In genomic region chr11:75531325-75531724, GRCh38 we compare ENCODE assay signal across 24 cellular contexts. TPM values are rescaled to one million over a fixed set of nuclear protein-coding genes. Genes with fewer than 3 reads are reported as not detected.
DNase-seq lines count a peak whose midpoint lies in the region; ATAC-seq and TF ChIP-seq lines count a peak whose summit lies in the region.
"Had no signal": no experiment of that assay in that cellular context is flagged by ENCODE, and none has a peak within 500 bp of the region (broad histone marks: within the 10 kb centered on the region; RNA-seq: fewer than 3 reads in every experiment).

No MANE protein-coding gene starts in this region.

- TF ChIP-seq RAD21 in HCT116 (IDR thresholded peaks at IDR 0.05; ENCODE audit: low read depth) = no peak

- H3K4me1 ChIP-seq in HCT116 (ENCODE audit: control insufficient read depth in 1 of 2, insufficient read depth in 2 of 2, low read length in 2 of 2) (peaks cover 24 to 44% of the 10 kb centered on the region in 2 experiments), gastroesophageal sphincter (peaks cover 0 to 5% (median 5%) of the 10 kb centered on the region in 3 donors), BE2C (peaks cover 3% of the 10 kb centered on the region; the same call in 1 of the 2 replicates)

- TF ChIP-seq POLR2A in HCT116 (IDR thresholded peaks at IDR 0.05; ENCODE audit: borderline replicate concordance, extremely low read depth, insufficient read depth, insufficient read length) (no peak), gastroesophageal sphincter (IDR thresholded peaks at IDR 0.05) (no peak)

- no peaks in the 10 kb centered on the region for H3K27me3 ChIP-seq in HCT116 (ENCODE audit: insufficient read depth, low read length)
- no peaks in the 10 kb centered on the region for H3K27me3 ChIP-seq in gastroesophageal sphincter
- H3K27me3 ChIP-seq in BE2C = no peaks in the 10 kb centered on the region

- no peaks in the 10 kb centered on the region for H3K9me3 Mint-ChIP-seq in activated naive CD4-positive, alpha-beta T cell treated with anti-CD3 and anti-CD28 coated beads, Interleukin-2, amount 10 ng/mL, durations not matched to agents 7 days and 5 days
- no peaks in the 10 kb centered on the region for H3K9me3 Mint-ChIP-seq in activated naive CD4-positive, alpha-beta T cell treated with anti-CD3 and anti-CD28 coated beads for 36 hours
- H3K9me3 Mint-ChIP-seq: CD8-positive, alpha-beta memory T cell had no signal

- peak overlapping the region; percentile 71; the same call in 1 of the 2 replicates for H3K4me2 ChIP-seq in HCT116 (ENCODE audit: low read length)
- H3K4me2 ChIP-seq: KMS-11, SK-N-SH had no signal

- H3K27ac Mint-ChIP-seq in activated naive CD4-positive, alpha-beta T cell treated with anti-CD3 and anti-CD28 coated beads, Interleukin-2, amount 10 ng/mL, durations not matched to agents 7 days and 5 days = peak overlapping the region; percentile 74
- no peak overlapping the region for H3K27ac Mint-ChIP-seq in activated naive CD4-positive, alpha-beta T cell treated with anti-CD3 and anti-CD28 coated beads for 36 hours

- H3K9me3 ChIP-seq in HCT116 (ENCODE audit: control insufficient read depth in 1 of 2, insufficient read depth in 1 of 2, low read depth in 1 of 2, low read length in 2 of 2) (no peaks in the 10 kb centered on the region), gastroesophageal sphincter (no peaks in the 10 kb centered on the region), BE2C (no peaks in the 10 kb centered on the region)
- H3K9me3 ChIP-seq: HAP-1, SK-N-SH had no signal

- POLR2A ChIA-PET in HCT116 (lab: Charles Lee) = interaction anchor here (0.6 to 2.0 kb wide), 2 partner anchors 143 to 1988 kb away, joined by 4 to 5 read pairs; no protein-coding TSS in a partner anchor

- H3K27me3 Mint-ChIP-seq in activated naive CD4-positive, alpha-beta T cell treated with anti-CD3 and anti-CD28 coated beads, Interleukin-2, amount 10 ng/mL, durations not matched to agents 7 days and 5 days = peaks cover 30% of the 10 kb centered on the region
- no peaks in the 10 kb centered on the region for H3K27me3 Mint-ChIP-seq in activated naive CD4-positive, alpha-beta T cell treated with anti-CD3 and anti-CD28 coated beads for 36 hours (ENCODE audit: low read depth)

- H3K9ac ChIP-seq in HCT116 (ENCODE audit: low read length) = no peak overlapping the region
- H3K9ac ChIP-seq: KMS-11, SK-N-SH had no signal

- no TSS peak for BruUV-seq in HCT116 (replicated peaks; lab: Mats Ljungman, UMichigan)

- 88% methylated on average over 2 of the region's 4 CpGs; no CpG with 5 or more reads in 1 of the 2 donors for WGBS in gastroesophageal sphincter (ENCODE audit: low coverage in 1 of 2), 2 donors

- H3K79me2 ChIP-seq in HCT116 (ENCODE audit: insufficient read depth, low read length) = no peaks in the 10 kb centered on the region

- CTCF ChIA-PET in activated naive CD4-positive, alpha-beta T cell treated with anti-CD3 and anti-CD28 coated beads, Interleukin-2, amount 10 ng/mL, durations not matched to agents 7 days and 5 days (lab: Charles Lee) = interaction anchor here (1.1 to 8.6 kb wide), 18 partner anchors 23 to 252 kb away, joined by 3 to 174 read pairs (median 5); no protein-coding TSS in a partner anchor
- CTCF ChIA-PET in activated naive CD4-positive, alpha-beta T cell treated with anti-CD3 and anti-CD28 coated beads for 36 hours (lab: Charles Lee) = interaction anchor here (0.6 to 8.5 kb wide), 17 partner anchors 9 to 255 kb away, joined by 3 to 153 read pairs (median 5); no protein-coding TSS in a partner anchor
- CTCF ChIA-PET in HCT116 (lab: Charles Lee) = interaction anchor here (0.7 to 4.5 kb wide), 12 partner anchors 9 to 386 kb away, joined by 3 to 36 read pairs (median 3); no protein-coding TSS in a partner anchor

- intact Hi-C loops in activated naive CD4-positive, alpha-beta T cell treated with anti-CD3 and anti-CD28 coated beads for 36 hours (cut with micrococcal nuclease) = no loop called here
- intact Hi-C loops in HCT116 (cut with micrococcal nuclease) (loop anchor here (5.0 kb wide), 1 partner anchor 249 kb away; no protein-coding TSS in a partner anchor), sciatic nerve (cut with DNase I) (loop anchor here (2.0 to 5.0 kb wide), 2 partner anchors 85 to 139 kb away; no protein-coding TSS in a partner anchor)

- H3K36me3 Mint-ChIP-seq in activated naive CD4-positive, alpha-beta T cell treated with anti-CD3 and anti-CD28 coated beads, Interleukin-2, amount 10 ng/mL, durations not matched to agents 7 days and 5 days = no peaks in the 10 kb centered on the region
- no peaks in the 10 kb centered on the region for H3K36me3 Mint-ChIP-seq in activated naive CD4-positive, alpha-beta T cell treated with anti-CD3 and anti-CD28 coated beads for 36 hours (ENCODE audit: low read depth)
- H3K36me3 Mint-ChIP-seq: CD8-positive, alpha-beta memory T cell had no signal

- TF ChIP-seq CTCF in HCT116 (IDR thresholded peaks at IDR 0.05 in 2 of 3, conservative IDR thresholded peaks at IDR 0.05 in 1 of 3; ENCODE audit: borderline replicate concordance in 1 of 3, insufficient read depth in 1 of 3, low read depth in 2 of 3, low read length in 2 of 3) (no peak), gastroesophageal sphincter (IDR thresholded peaks at IDR 0.05) (no peak), BE2C (IDR thresholded peaks at IDR 0.05; ENCODE audit: low read depth, low read length) (no peak)

- peaks cover 60% of the 10 kb centered on the region for H3K4me1 Mint-ChIP-seq in activated naive CD4-positive, alpha-beta T cell treated with anti-CD3 and anti-CD28 coated beads, Interleukin-2, amount 10 ng/mL, durations not matched to agents 7 days and 5 days
- H3K4me1 Mint-ChIP-seq in activated naive CD4-positive, alpha-beta T cell treated with anti-CD3 and anti-CD28 coated beads for 36 hours (ENCODE audit: low read depth) = peaks cover 13% of the 10 kb centered on the region

- H3K27ac ChIP-seq in HCT116 (ENCODE audit: low read depth, low read length) = no peak overlapping the region
- H3K27ac ChIP-seq in gastroesophageal sphincter = no peak overlapping the region
- H3K27ac ChIP-seq: KMS-11 had no signal

- H2AFZ ChIP-seq in HCT116 (ENCODE audit: low read depth, low read length, poor library complexity, severe bottlenecking) = no peak overlapping the region

- TF ChIP-seq EP300 in gastroesophageal sphincter (IDR thresholded peaks at IDR 0.05) = no peak

- H3K9me2 ChIP-seq in HCT116 (ENCODE audit: insufficient read depth) = no peaks in the 10 kb centered on the region
- H3K9me2 ChIP-seq: SK-N-SH had no signal

- H4K20me1 ChIP-seq in HCT116 (ENCODE audit: insufficient read depth) = no peaks in the 10 kb centered on the region

- H3K4me3 Mint-ChIP-seq in activated naive CD4-positive, alpha-beta T cell treated with anti-CD3 and anti-CD28 coated beads, Interleukin-2, amount 10 ng/mL, durations not matched to agents 7 days and 5 days = no peak overlapping the region
- no peak overlapping the region for H3K4me3 Mint-ChIP-seq in activated naive CD4-positive, alpha-beta T cell treated with anti-CD3 and anti-CD28 coated beads for 36 hours

- H3K36me3 ChIP-seq in HCT116 (ENCODE audit: control insufficient read depth in 1 of 2, insufficient read depth in 2 of 2, low read length in 2 of 2) = no peaks in the 10 kb centered on the region
- no peaks in the 10 kb centered on the region for H3K36me3 ChIP-seq in gastroesophageal sphincter
- no peaks in the 10 kb centered on the region for H3K36me3 ChIP-seq in BE2C
- H3K36me3 ChIP-seq: HAP-1 had no signal

- no peak for ATAC-seq in HCT116
- ATAC-seq in gastroesophageal sphincter = peak; percentile 4
- peak; percentile 7 for ATAC-seq in sciatic nerve

- RAD21 ChIA-PET in HCT116 (lab: Charles Lee; ENCODE audit: low non-redundant PET in 1 of 2, low total read pairs in 2 of 2, uncharacterized antibody in 2 of 2, unreplicated experiment in 2 of 2) = no interaction called here

- no peak overlapping the region for H3K4me3 ChIP-seq in HCT116 (replicated peaks in 1 of 2; ENCODE audit: low read depth in 1 of 2, low read length in 2 of 2)
- no peak overlapping the region for H3K4me3 ChIP-seq in gastroesophageal sphincter
- no peak overlapping the region for H3K4me3 ChIP-seq in BE2C (ENCODE audit: low read depth, low read length)
- H3K4me3 ChIP-seq: HAP-1 had no signal

- no peak for DNase-seq in activated naive CD4-positive, alpha-beta T cell treated with anti-CD3 and anti-CD28 coated beads, Interleukin-2, amount 10 ng/mL, durations not matched to agents 7 days and 5 days
- no peak for DNase-seq in activated naive CD4-positive, alpha-beta T cell treated with anti-CD3 and anti-CD28 coated beads for 36 hours
- DNase-seq in HCT116 (ENCODE audit: low read depth, low spot score) (no peak), sciatic nerve (ENCODE audit: low spot score) (no peak), BE2C (no peak), DMS153 treated with DMSO at 0.1 percent for 48 hours (lab: John Stamatoyannopoulos, UW; ENCODE audit: unreplicated experiment) (no peak)
- DNase-seq: C1 segment of cervical spinal cord; Calu3; CD8-positive, alpha-beta memory T cell; DMS53; EL; GF-D8; NCI-H1092 treated with DMSO at 0.1 percent for 48 hours; NCI-H146; NCI-H2029 treated with DMSO at 0.1 percent for 48 hours; NCI-H345; NCI-H524; NCI-H774; NK-92 treated with Interleukin-12 subunit alpha and Interleukin-12 subunit beta, amount 100 ng/mL, for 24 hours; SIG-M5; SK-N-SH had no signal

TF ChIP-seq in HCT116, 20 proteins besides CTCF, POLR2A, EP300 and RAD21 (continues in another document):
- TF ChIP-seq EZH2 (IDR thresholded peaks at IDR 0.05) (no peak), SRF (IDR thresholded peaks at IDR 0.05; ENCODE audit: low read depth) (no peak)

RNA-seq across cellular contexts. Expression of gene GDPD5, which starts 5.6 kb away (rescaled TPM):
- total RNA-seq in activated naive CD4-positive, alpha-beta T cell treated with anti-CD3 and anti-CD28 coated beads for 36 hours = 10 to 100 TPM; 13.3 to 13.5 TPM
- total RNA-seq in HCT116 (2021; ENCODE audit: unreplicated experiment) (27.5 TPM), gastroesophageal sphincter (1 to 10 TPM; 3.8 to 9.3 (median 6.4) TPM), sciatic nerve (78.5 TPM)
- 23.0 and 24.7 TPM in 2 replicates for polyA plus RNA-seq in HCT116 (2012)
- 18.0 TPM for polyA plus RNA-seq in BE2C (2012; ENCODE audit: insufficient read depth, insufficient read length, low read depth)

RNA-seq across cellular contexts. Expression of gene SERPINH1, which starts 30.7 kb away (rescaled TPM):
- total RNA-seq in activated naive CD4-positive, alpha-beta T cell treated with anti-CD3 and anti-CD28 coated beads for 36 hours = 10 to 100 TPM; 13.9 to 15.4 TPM
- total RNA-seq in HCT116 (2021; ENCODE audit: unreplicated experiment) (84.9 TPM), gastroesophageal sphincter (100 to 1,000 TPM; 127 to 284 (median 175) TPM), sciatic nerve (121 TPM)
- polyA plus RNA-seq in HCT116 (2012) = 122 and 130 TPM in 2 replicates
- polyA plus RNA-seq in BE2C (2012; ENCODE audit: insufficient read depth, insufficient read length, low read depth) = 387 TPM
